ENCODE assay signal across 9 cellular contexts in genomic region chr12:103839893-103840292, GRCh38. TPM values are rescaled to one million over a fixed set of nuclear protein-coding genes. Genes with fewer than 3 reads are reported as not detected.
DNase-seq lines count a peak whose midpoint lies in the region; ATAC-seq, FAIRE-seq and TF ChIP-seq lines count a peak whose summit lies in the region.
"Had no signal": no experiment of that assay in that cellular context is flagged by ENCODE, and none has a peak within 500 bp of the region (broad histone marks: within the 10 kb centered on the region; RNA-seq: fewer than 3 reads in every experiment).

No MANE protein-coding gene starts in this region.

- POLR2A ChIA-PET in activated CD8-positive, alpha-beta T cell treated with anti-CD3 and anti-CD28 coated beads for 36 hours (lab: Charles Lee): interaction anchor here (1.1 to 1.5 kb wide), 3 partner anchors 11 to 90 kb away, joined by 3 to 5 read pairs (median 3); no protein-coding TSS in a partner anchor

- no peaks in the 10 kb centered on the region for H3K9me3 ChIP-seq in iPS-18c (ENCODE audit: control insufficient read depth, insufficient read depth, low read length)

- no peak for DNase-seq in T-helper 2 cell treated with Interferon-gamma antibody and Interleukin-4, amounts not matched to agents 5 μg/mL and 100 μg/mL, for 36 hours (ENCODE audit: low spot score)
- DNase-seq in T-helper 2 cell: no peak
- DNase-seq in activated CD8-positive, alpha-beta T cell treated with anti-CD3 and anti-CD28 coated beads for 36 hours: no peak
- DNase-seq in stimulated activated naive CD8-positive, alpha-beta T cell treated with anti-CD3 and anti-CD28 coated beads, Interleukin-15, amount 100 ng/mL, for 72 hours: no peak
- no peak for DNase-seq in GM12892 (ENCODE audit: insufficient read length)
- no peak for DNase-seq in NCI-H2196 (lab: John Stamatoyannopoulos, UW; ENCODE audit: unreplicated experiment)

- FAIRE-seq in GM12892 (lab: Jason Lieb, UNC): no peak
- FAIRE-seq: islet of Langerhans had no signal

- H3K36me3 Mint-ChIP-seq in T-helper 2 cell treated with Interferon-gamma antibody and Interleukin-4, amounts not matched to agents 5 μg/mL and 100 μg/mL, for 36 hours (ENCODE audit: low read depth): peaks cover 1% of the 10 kb centered on the region
- H3K36me3 Mint-ChIP-seq in activated CD8-positive, alpha-beta T cell treated with anti-CD3 and anti-CD28 coated beads for 36 hours (ENCODE audit: low read depth): peaks cover 7% of the 10 kb centered on the region

- peaks cover 25% of the 10 kb centered on the region for H3K27me3 Mint-ChIP-seq in T-helper 2 cell treated with Interferon-gamma antibody and Interleukin-4, amounts not matched to agents 5 μg/mL and 100 μg/mL, for 36 hours (ENCODE audit: low read depth)
- no peaks in the 10 kb centered on the region for H3K27me3 Mint-ChIP-seq in activated CD8-positive, alpha-beta T cell treated with anti-CD3 and anti-CD28 coated beads for 36 hours
- no peaks in the 10 kb centered on the region for H3K27me3 Mint-ChIP-seq in stimulated activated naive CD8-positive, alpha-beta T cell treated with anti-CD3 and anti-CD28 coated beads, Interleukin-15, amount 100 ng/mL, for 72 hours

- H3K4me3 ChIP-seq in iPS-18c (ENCODE audit: insufficient read depth, low read depth, low read length): peak overlapping the region; percentile 75

- no peak for TF ChIP-seq POLR2A in GM12892 (IDR thresholded peaks at IDR 0.05; ENCODE audit: low read depth, low read length)

- no peaks in the 10 kb centered on the region for H3K9me3 Mint-ChIP-seq in T-helper 2 cell treated with Interferon-gamma antibody and Interleukin-4, amounts not matched to agents 5 μg/mL and 100 μg/mL, for 36 hours
- H3K9me3 Mint-ChIP-seq in activated CD8-positive, alpha-beta T cell treated with anti-CD3 and anti-CD28 coated beads for 36 hours: no peaks in the 10 kb centered on the region
- H3K9me3 Mint-ChIP-seq in stimulated activated naive CD8-positive, alpha-beta T cell treated with anti-CD3 and anti-CD28 coated beads, Interleukin-15, amount 100 ng/mL, for 72 hours: no peaks in the 10 kb centered on the region

- peak overlapping the region; percentile 87 for H3K4me3 Mint-ChIP-seq in T-helper 2 cell treated with Interferon-gamma antibody and Interleukin-4, amounts not matched to agents 5 μg/mL and 100 μg/mL, for 36 hours
- peak overlapping the region; percentile 78 for H3K4me3 Mint-ChIP-seq in activated CD8-positive, alpha-beta T cell treated with anti-CD3 and anti-CD28 coated beads for 36 hours
- peak overlapping the region; percentile 92 to 98 for H3K4me3 Mint-ChIP-seq in stimulated activated naive CD8-positive, alpha-beta T cell treated with anti-CD3 and anti-CD28 coated beads, Interleukin-15, amount 100 ng/mL, for 72 hours

- no peak for TF ChIP-seq CTCF in activated CD8-positive, alpha-beta T cell treated with anti-CD3 and anti-CD28 coated beads for 36 hours (IDR thresholded peaks at IDR 0.05)

- H3K27ac Mint-ChIP-seq in T-helper 2 cell treated with Interferon-gamma antibody and Interleukin-4, amounts not matched to agents 5 μg/mL and 100 μg/mL, for 36 hours: peak overlapping the region; percentile 22
- H3K27ac Mint-ChIP-seq in activated CD8-positive, alpha-beta T cell treated with anti-CD3 and anti-CD28 coated beads for 36 hours: peak overlapping the region; percentile 35
- peak overlapping the region in 1 of 2 donors; percentile 23 for H3K27ac Mint-ChIP-seq in stimulated activated naive CD8-positive, alpha-beta T cell treated with anti-CD3 and anti-CD28 coated beads, Interleukin-15, amount 100 ng/mL, for 72 hours

- intact Hi-C loops in activated CD8-positive, alpha-beta T cell treated with anti-CD3 and anti-CD28 coated beads for 36 hours (cut with micrococcal nuclease): no loop called here

- ATAC-seq in activated CD8-positive, alpha-beta T cell treated with anti-CD3 and anti-CD28 coated beads for 36 hours: no peak
- no peak for ATAC-seq in stimulated activated naive CD8-positive, alpha-beta T cell treated with anti-CD3 and anti-CD28 coated beads, Interleukin-15, amount 100 ng/mL, for 72 hours
- no peak for ATAC-seq in HG03196 (IDR thresholded peaks at IDR 0.05; ENCODE audit: unreplicated experiment)

- CTCF ChIA-PET in activated CD8-positive, alpha-beta T cell treated with anti-CD3 and anti-CD28 coated beads for 36 hours (lab: Charles Lee): no interaction called here

- peaks cover 7% of the 10 kb centered on the region for H3K4me1 Mint-ChIP-seq in T-helper 2 cell treated with Interferon-gamma antibody and Interleukin-4, amounts not matched to agents 5 μg/mL and 100 μg/mL, for 36 hours (ENCODE audit: low read depth)
- H3K4me1 Mint-ChIP-seq in activated CD8-positive, alpha-beta T cell treated with anti-CD3 and anti-CD28 coated beads for 36 hours (ENCODE audit: low read depth): peaks cover 19% of the 10 kb centered on the region
- peaks cover 29% of the 10 kb centered on the region for H3K4me1 Mint-ChIP-seq in stimulated activated naive CD8-positive, alpha-beta T cell treated with anti-CD3 and anti-CD28 coated beads, Interleukin-15, amount 100 ng/mL, for 72 hours

RNA-seq across cellular contexts. Expression of gene NT5DC3, which starts 1.1 kb away (rescaled TPM):
- 1 to 10 TPM; 8.6 to 9.4 TPM for total RNA-seq in activated CD8-positive, alpha-beta T cell treated with anti-CD3 and anti-CD28 coated beads for 36 hours
- polyA plus RNA-seq in GM12892 (2012; ENCODE audit: missing spikeins): 4.9 TPM
